Comparison of ENCODE assay signal across 9 cellular contexts in genomic region chr1:74767490-74767889, GRCh38. TPM values are rescaled to one million over a fixed set of nuclear protein-coding genes. Genes with fewer than 3 reads are reported as not detected.
DNase-seq lines count a peak whose midpoint lies in the region; ATAC-seq and TF ChIP-seq lines count a peak whose summit lies in the region.
"Had no signal": no experiment of that assay in that cellular context is flagged by ENCODE, and none has a peak within 500 bp of the region (broad histone marks: within the 10 kb centered on the region; RNA-seq: fewer than 3 reads in every experiment).

No MANE protein-coding gene starts in this region.

- H3K4me2 ChIP-seq in OCI-LY7 (ENCODE audit: low read length): no peak overlapping the region

- BruUV-seq in OCI-LY7 (replicated peaks; lab: Mats Ljungman, UMichigan): no TSS peak

- no peak for ATAC-seq in GM21737 (IDR thresholded peaks at IDR 0.05; ENCODE audit: unreplicated experiment)

- 69 to 80% (median 72%) methylated on average over 3 of the region's 3 CpGs for WGBS in adrenal gland, 4 donors

- H3K4me3 ChIP-seq in OCI-LY7 (ENCODE audit: low read depth, low read length, poor library complexity, severe bottlenecking): no peak overlapping the region
- H3K4me3 ChIP-seq in adrenal gland: no peak overlapping the region
- H3K4me3 ChIP-seq: prostate gland had no signal

- POLR2A ChIA-PET in OCI-LY7 (lab: Charles Lee): interaction anchor here (0.6 kb wide), 1 partner anchor 9 kb away, joined by 3 read pairs; no protein-coding TSS in a partner anchor

- no peaks in the 10 kb centered on the region for H4K20me1 ChIP-seq in OCI-LY7 (ENCODE audit: insufficient read depth, low read length)

- DNase-seq in Daoy (ENCODE audit: low read depth): peak; percentile 46
- DNase-seq in HCEC 1CT: peak; percentile 30
- peak; percentile 21 for DNase-seq in OCI-LY7 (ENCODE audit: low spot score)
- DNase-seq in iPS DF 4.7 (ENCODE audit: extremely low read depth, low spot score): peak; percentile 46
- no peak for DNase-seq in putamen (ENCODE audit: low spot score)
- no peak for DNase-seq in adrenal gland
- no peak for DNase-seq in posterior cingulate gyrus

- H3K36me3 ChIP-seq in OCI-LY7 (ENCODE audit: insufficient read depth, low read length) (peaks cover 24% of the 10 kb centered on the region), adrenal gland (replicated peaks in 1 of 2) (peaks cover 0 to 6% of the 10 kb centered on the region in 2 donors)
- H3K36me3 ChIP-seq: prostate gland had no signal

- CTCF ChIA-PET in OCI-LY7 (lab: Charles Lee; ENCODE audit: unreplicated experiment): no interaction called here

- no peak overlapping the region for H2AFZ ChIP-seq in OCI-LY7 (ENCODE audit: low read length)

- intact Hi-C loops in OCI-LY7 (cut with micrococcal nuclease; ENCODE audit: unreplicated experiment): no loop called here
- intact Hi-C loops in adrenal gland (cut with DNase I): no loop called here
- intact Hi-C loops in posterior cingulate gyrus (cut with DNase I): no loop called here

- TF ChIP-seq CTCF in OCI-LY7 (conservative IDR thresholded peaks at IDR 0.05; ENCODE audit: low read length): peak; percentile 68
- peak in 2 of 6 experiments; percentile 6 to 20 for TF ChIP-seq CTCF in adrenal gland (IDR thresholded peaks at IDR 0.05)

- H3K4me1 ChIP-seq in OCI-LY7 (ENCODE audit: insufficient read depth, low read length, poor library complexity, severe bottlenecking): no peaks in the 10 kb centered on the region
- peaks cover 0 to 4% of the 10 kb centered on the region in 2 donors for H3K4me1 ChIP-seq in adrenal gland (replicated peaks in 1 of 2)
- H3K4me1 ChIP-seq: prostate gland had no signal

- no peak for TF ChIP-seq POLR2A in adrenal gland (IDR thresholded peaks at IDR 0.05)

- H3K79me2 ChIP-seq in OCI-LY7 (ENCODE audit: insufficient read depth, low read depth, low read length): no peaks in the 10 kb centered on the region

- H3K9me3 ChIP-seq in OCI-LY7 (ENCODE audit: low read length) (no peaks in the 10 kb centered on the region), adrenal gland (replicated peaks in 1 of 3) (no peaks in the 10 kb centered on the region)
- H3K9me3 ChIP-seq: prostate gland had no signal

- no peak overlapping the region for H3K27ac ChIP-seq in OCI-LY7 (ENCODE audit: low read depth, low read length, poor library complexity, severe bottlenecking)
- no peak overlapping the region for H3K27ac ChIP-seq in adrenal gland
- H3K27ac ChIP-seq: prostate gland had no signal

- H3K9me2 ChIP-seq in OCI-LY7 (ENCODE audit: insufficient read depth, low read length): no peaks in the 10 kb centered on the region

- no peaks in the 10 kb centered on the region for H3K27me3 ChIP-seq in adrenal gland

RNA-seq across cellular contexts. Expression of gene TYW3, which starts 34.5 kb away (rescaled TPM):
- 22.1 and 33.0 TPM in 2 replicates for total RNA-seq in Daoy (2014; rRNA removed; shearing (Covaris generic))
- 8.3 and 11.0 TPM in 2 replicates for total RNA-seq in OCI-LY7 (2014; rRNA removed; shearing (Covaris generic))
- total RNA-seq in OCI-LY7 (2022) (25.3 and 29.1 TPM in 2 replicates), adrenal gland (10 to 100 TPM in 7 of 8 donors, 1 to 10 TPM in 1; 9.7 to 27.7 (median 18.9) TPM)
- polyA plus RNA-seq in adrenal gland: 10 to 100 TPM; 29.2 to 50.2 (median 43.1) TPM

RNA-seq across cellular contexts. Expression of gene CRYZ, which starts 34.6 kb away (rescaled TPM):
- total RNA-seq in Daoy (2014; rRNA removed; shearing (Covaris generic)): 44.3 and 52.8 TPM in 2 replicates
- total RNA-seq in OCI-LY7 (2014; rRNA removed; shearing (Covaris generic)): 20.6 and 27.8 TPM in 2 replicates
- 36.7 and 39.0 TPM in 2 replicates for total RNA-seq in OCI-LY7 (2022)
- total RNA-seq in adrenal gland: 10 to 100 TPM; 18.1 to 69.0 (median 50.0) TPM
- 10 to 100 TPM; 47.6 to 81.6 (median 47.8) TPM for polyA plus RNA-seq in adrenal gland

Comparison
In these comparisons a context has a peak if more than half of its experiments do, and no peak if none do; other contexts are left out.
1. DNase-seq: peak in Daoy (single experiment), HCEC 1CT (single experiment), OCI-LY7 (single experiment) and iPS DF 4.7 (single experiment); none in putamen (single experiment), adrenal gland (0 of 7) and posterior cingulate gyrus (0 of 10).